ENCODE assay signal across 1 cellular context in genomic region chr11:2898366-2899079, GRCh38.
TF ChIP-seq lines count a peak whose summit lies in the region.

No MANE protein-coding gene starts in this region.

TF ChIP-seq in K562, 482 proteins besides CTCF, POLR2A, EP300 and RAD21 (continued from another document and continues in another):
- TF ChIP-seq HDGF (IDR thresholded peaks at IDR 0.05) (no peak), ZNF589 (CRISPR knock-in tag; IDR thresholded peaks at IDR 0.05; ENCODE audit: low read depth) (peak; percentile 92), KAT2B (IDR thresholded peaks at IDR 0.05; ENCODE audit: low read depth, low read length) (no peak), CXXC5 (CRISPR knock-in tag; IDR thresholded peaks at IDR 0.05) (peak; percentile 60), ZNF324 (CRISPR knock-in tag; IDR thresholded peaks at IDR 0.05) (no peak), ZNF785 (CRISPR knock-in tag; IDR thresholded peaks at IDR 0.05) (no peak), ZNF592 (IDR thresholded peaks at IDR 0.05) (peak; percentile 96), JUNB (CRISPR knock-in tag; conservative IDR thresholded peaks at IDR 0.05) (no peak; the same call in 1 of the 2 replicates), HNRNPLL (IDR thresholded peaks at IDR 0.05; ENCODE audit: low read depth, low read length, poor library complexity, severe bottlenecking) (no peak), ATF3 (IDR thresholded peaks at IDR 0.05) (peak; percentile 94), ATF3 (CRISPR knock-in tag; conservative IDR thresholded peaks at IDR 0.05) (no peak), NFIC (IDR thresholded peaks at IDR 0.05) (no peak), THAP12 (CRISPR knock-in tag; IDR thresholded peaks at IDR 0.05) (no peak), ZNF518B (CRISPR knock-in tag; IDR thresholded peaks at IDR 0.05) (no peak), USF1 (CRISPR knock-in tag; IDR thresholded peaks at IDR 0.05) (peak; percentile 82), ZFP91 (CRISPR knock-in tag; IDR thresholded peaks at IDR 0.05) (no peak), IRF1 (CRISPR knock-in tag; IDR thresholded peaks at IDR 0.05; ENCODE audit: borderline replicate concordance) (peak; percentile 37; the same call in 1 of the 2 replicates), ZNF282 (CRISPR knock-in tag; IDR thresholded peaks at IDR 0.05) (no peak), ZMIZ1 (IDR thresholded peaks at IDR 0.05; ENCODE audit: low read depth in 2 of 2, low read length in 2 of 2) (no peak), NFXL1 (CRISPR knock-in tag; IDR thresholded peaks at IDR 0.05) (no peak), NR0B1 (IDR thresholded peaks at IDR 0.05; ENCODE audit: partially characterized antibody) (no peak), POLR3A (IDR thresholded peaks at IDR 0.05; ENCODE audit: borderline replicate concordance, extremely low read depth, insufficient read depth, insufficient read length) (no peak), MIER1 (IDR thresholded peaks at IDR 0.05; ENCODE audit: low read depth) (no peak), BRF2 (IDR thresholded peaks at IDR 0.05; ENCODE audit: borderline replicate concordance, insufficient read depth, insufficient read length) (no peak), IRF2 (CRISPR knock-in tag; IDR thresholded peaks at IDR 0.05) (peak; percentile 51; the same call in 1 of the 2 replicates), RBM34 (IDR thresholded peaks at IDR 0.05; ENCODE audit: borderline replicate concordance, insufficient read depth, low read length) (no peak), MTA3 (IDR thresholded peaks at IDR 0.05; ENCODE audit: borderline replicate concordance) (no peak), MYBL2 (IDR thresholded peaks at IDR 0.05; ENCODE audit: low read depth) (no peak), MYBL2 (CRISPR knock-in tag; IDR thresholded peaks at IDR 0.05; ENCODE audit: borderline replicate concordance) (no peak), ZBTB9 (CRISPR knock-in tag; IDR thresholded peaks at IDR 0.05) (peak; percentile 40; the same call in 1 of the 2 replicates), ZZZ3 (IDR thresholded peaks at IDR 0.05) (no peak), MEIS2 (IDR thresholded peaks at IDR 0.05; ENCODE audit: partially characterized antibody) (no peak), ZNF561 (CRISPR knock-in tag; conservative IDR thresholded peaks at IDR 0.05) (no peak), NFRKB (IDR thresholded peaks at IDR 0.05; ENCODE audit: low read depth) (no peak), ELF2 (CRISPR knock-in tag; IDR thresholded peaks at IDR 0.05) (no peak), YBX1 (IDR thresholded peaks at IDR 0.05) (no peak), DPF2 (IDR thresholded peaks at IDR 0.05) (peak; percentile 53), PML (IDR thresholded peaks at IDR 0.05; ENCODE audit: low read length) (no peak)
